In genomic region chr10:22615819-22616499, GRCh38 we compare ENCODE assay signal across 8 cellular contexts.
DNase-seq lines count a peak whose midpoint lies in the region; ATAC-seq, FAIRE-seq and TF ChIP-seq lines count a peak whose summit lies in the region.

No MANE protein-coding gene starts in this region.

- H3K9me3 Mint-ChIP-seq in activated naive CD4-positive, alpha-beta T cell treated with anti-CD3 and anti-CD28 coated beads, Interleukin-2, amount 50 U/mL, for 72 hours = no peaks in the 10 kb centered on the region

- TF ChIP-seq EP300 in tibial nerve (IDR thresholded peaks at IDR 0.05) = peak in 1 of 2 donors; percentile 66

- DNase-seq in stimulated activated naive CD4-positive, alpha-beta T cell treated with Interleukin-2 at 50 U/mL for 16 hours (lab: John Stamatoyannopoulos, UW) = peak; percentile 38
- DNase-seq in stimulated activated naive CD4-positive, alpha-beta T cell (lab: John Stamatoyannopoulos, UW) = no peak
- DNase-seq in NCI-H510A treated with DMSO at 0.1 percent for 48 hours (lab: John Stamatoyannopoulos, UW) (peak; percentile 41), islet precursor cell (peak; percentile 77), tibial nerve (ENCODE audit: low spot score in 2 of 2) (peak in 1 of 2 donors; percentile 21), GM12891 (ENCODE audit: insufficient read length, low spot score) (no peak)
- DNase-seq in activated naive CD4-positive, alpha-beta T cell treated with anti-CD3 and anti-CD28 coated beads, Interleukin-2, amount 50 U/mL, for 72 hours (ENCODE audit: low spot score in 2 of 2) = no peak

- H3K27me3 ChIP-seq in tibial nerve = no peaks in the 10 kb centered on the region

- peak overlapping the region in 2 of 4 donors; percentile 13 to 32 for H3K4me3 ChIP-seq in tibial nerve

- no peaks in the 10 kb centered on the region for H3K36me3 ChIP-seq in tibial nerve

- peaks cover 0 to 28% of the 10 kb centered on the region in 2 donors for H3K36me3 Mint-ChIP-seq in activated naive CD4-positive, alpha-beta T cell treated with anti-CD3 and anti-CD28 coated beads, Interleukin-2, amount 50 U/mL, for 72 hours

- peak; percentile 78 for ATAC-seq in HG02798 (IDR thresholded peaks at IDR 0.05; ENCODE audit: poor library complexity, unreplicated experiment)
- peak in 1 of 2 donors; percentile 10 for ATAC-seq in activated naive CD4-positive, alpha-beta T cell treated with anti-CD3 and anti-CD28 coated beads, Interleukin-2, amount 50 U/mL, for 72 hours

- peak overlapping the region; percentile 57 to 85 (median 65) for H3K27ac ChIP-seq in tibial nerve

- peak overlapping the region; percentile 71 to 75 for H3K27ac Mint-ChIP-seq in activated naive CD4-positive, alpha-beta T cell treated with anti-CD3 and anti-CD28 coated beads, Interleukin-2, amount 50 U/mL, for 72 hours

- WGBS in tibial nerve, 2 donors = 31 to 36% methylated on average over 11 of the region's 11 CpGs

- H3K4me1 ChIP-seq in tibial nerve = peaks cover 0 to 60% (median 38%) of the 10 kb centered on the region in 4 donors

- no peak for TF ChIP-seq CTCF in tibial nerve (IDR thresholded peaks at IDR 0.05)

- H3K9me3 ChIP-seq in tibial nerve = no peaks in the 10 kb centered on the region

- FAIRE-seq in GM12891 (lab: Jason Lieb, UNC) = no peak

- no peak for TF ChIP-seq POLR2A in tibial nerve (IDR thresholded peaks at IDR 0.05)
- no peak for TF ChIP-seq POLR2A in GM12891 (IDR thresholded peaks at IDR 0.05; ENCODE audit: low read depth, low read length)

TF ChIP-seq in GM12891, 5 proteins besides CTCF, POLR2A, EP300 and RAD21:
- TF ChIP-seq POU2F2 (IDR thresholded peaks at IDR 0.05; ENCODE audit: low read depth, low read length) (no peak), POLR2AphosphoS5 (IDR thresholded peaks at IDR 0.05; ENCODE audit: low read depth, low read length) (no peak), SPI1 (IDR thresholded peaks at IDR 0.05; ENCODE audit: low read depth, low read length) (no peak), PAX5 (IDR thresholded peaks at IDR 0.05; ENCODE audit: insufficient read depth, low read length, severe bottlenecking) (no peak), TAF1 (IDR thresholded peaks at IDR 0.05; ENCODE audit: low read depth, low read length) (no peak)

Comparison
In these comparisons a context has a peak if more than half of its experiments do, and no peak if none do; other contexts are left out.
1. DNase-seq: peak in stimulated activated naive CD4-positive, alpha-beta T cell treated with Interleukin-2 at 50 U/mL for 16 hours (single experiment), NCI-H510A treated with DMSO at 0.1 percent for 48 hours (single experiment) and islet precursor cell (single experiment); none in stimulated activated naive CD4-positive, alpha-beta T cell (0 of 6), activated naive CD4-positive, alpha-beta T cell treated with anti-CD3 and anti-CD28 coated beads, Interleukin-2, amount 50 U/mL, for 72 hours (0 of 2) and GM12891 (single experiment).